Comparison of ENCODE assay signal across 10 cellular contexts in the genomic region with DNA sequence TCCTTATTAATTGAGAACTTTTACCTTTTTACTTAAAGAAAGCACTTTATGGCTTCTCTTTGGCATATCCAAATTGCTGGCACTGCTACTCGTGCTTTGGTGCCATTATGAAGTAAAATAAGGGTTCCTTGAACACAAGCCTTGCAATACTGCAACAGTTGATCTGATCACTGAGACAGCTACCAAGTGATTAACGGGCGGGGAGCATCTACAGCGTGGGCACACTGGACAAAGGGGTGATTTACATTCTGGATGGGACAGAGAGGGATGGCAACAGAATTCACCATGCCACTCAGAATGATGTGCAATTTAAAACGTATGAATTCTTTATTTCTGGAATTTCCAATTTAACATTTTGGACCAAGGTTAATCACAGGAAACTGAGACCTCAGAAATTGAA. TPM values are rescaled to one million over a fixed set of nuclear protein-coding genes. Genes with fewer than 3 reads are reported as not detected.
"Had no signal": no experiment of that assay in that cellular context is flagged by ENCODE, and none has a peak within 500 bp of the region (broad histone marks: within the 10 kb centered on the region; RNA-seq: fewer than 3 reads in every experiment).

No MANE protein-coding gene starts in this region.

- H3K27ac ChIP-seq: GM23248, HL-60 had no signal

- DNase-seq: GM23248, GOT3, H9, HCEC 1CT, KG1 had no signal

- ATAC-seq: HepG2, K562 had no signal

- H3K4me3 ChIP-seq: GM23248, K562 had no signal

- H2AFZ ChIP-seq: GM23248 had no signal

- H3K9ac ChIP-seq: GM23248 had no signal

RNA-seq across cellular contexts. Expression of a gene that starts 7.7 kb away (rescaled TPM):
- total RNA-seq: GM23248, H4, HepG2, HT1080, K562 had no signal
- polyA plus RNA-seq: GM23248, K562 had no signal
